Comparison of ENCODE assay signal across 2 cellular contexts in genomic region chr16:69938981-69939820, GRCh38.
A peak's percentile ranks its signal among the peaks of the same experiment; 100 is the strongest.
TF ChIP-seq lines count a peak whose summit lies in the region.

No MANE protein-coding gene starts in this region.

TF ChIP-seq in HepG2, 621 proteins besides CTCF, POLR2A, EP300 and RAD21:
- no peak for TF ChIP-seq MAZ (IDR thresholded peaks at IDR 0.05; ENCODE audit: borderline replicate concordance, low read depth, low read length)
- TF ChIP-seq MAZ (CRISPR knock-in tag; IDR thresholded peaks at IDR 0.05; ENCODE audit: low read depth): no peak
- TF ChIP-seq MAFK (conservative IDR thresholded peaks at IDR 0.05 in 1 of 2, IDR thresholded peaks at IDR 0.05 in 1 of 2; ENCODE audit: low read length in 2 of 2): peak; percentile 34 to 64; a peak in 3 of 4 replicates
- 0 out of 2 replicates have a peak, but pooled peaks have one; percentile 15 for TF ChIP-seq MAFF (IDR thresholded peaks at IDR 0.05; ENCODE audit: low read depth, low read length)
- no peak for TF ChIP-seq CCAR2 (optimal IDR thresholded peaks at IDR 0.05; ENCODE audit: low read depth, low read length)
- no peak for TF ChIP-seq GTF2F1 (IDR thresholded peaks at IDR 0.05; ENCODE audit: low read length)
- no peak for TF ChIP-seq ZFP36 (IDR thresholded peaks at IDR 0.05; ENCODE audit: borderline replicate concordance, low read depth, low read length, partially characterized antibody)
- TF ChIP-seq MTA1 (CRISPR knock-in tag; IDR thresholded peaks at IDR 0.05; ENCODE audit: borderline replicate concordance): no peak
- no peak for TF ChIP-seq ZNF331 (CRISPR knock-in tag; IDR thresholded peaks at IDR 0.05)
TF ChIP-seq in HepG2: peak in this region for 2.

TF ChIP-seq in K562, 482 proteins besides CTCF, POLR2A, EP300 and RAD21:
- TF ChIP-seq ZSCAN32 (CRISPR knock-in tag; IDR thresholded peaks at IDR 0.05) (no peak), TSC22D4 (tag; IDR thresholded peaks at IDR 0.05) (no peak), ZNF316 (IDR thresholded peaks at IDR 0.05) (peak; percentile 8; the same call in 1 of the 2 replicates), SETDB1 (IDR thresholded peaks at IDR 0.05; ENCODE audit: low read length) (no peak), OTX1 (CRISPR knock-in tag; IDR thresholded peaks at IDR 0.05) (no peak), MEF2D (tag; conservative IDR thresholded peaks at IDR 0.05; ENCODE audit: low read depth) (no peak), IRF1 (CRISPR knock-in tag; IDR thresholded peaks at IDR 0.05; ENCODE audit: borderline replicate concordance) (no peak)
TF ChIP-seq in K562: peak in this region for 1.
